ENCODE assay signal across 25 cellular contexts in genomic region chr13:22134261-22134660, GRCh38.
"Had no signal": no experiment of that assay in that cellular context is flagged by ENCODE, and none has a peak within 500 bp of the region (broad histone marks: within the 10 kb centered on the region; RNA-seq: fewer than 3 reads in every experiment).

No MANE protein-coding gene starts in this region.

- H3K9me3 Mint-ChIP-seq: effector memory CD8-positive, alpha-beta T cell; endodermal cell had no signal

- H3K27me3 Mint-ChIP-seq: effector memory CD8-positive, alpha-beta T cell; naive B cell; naive thymus-derived CD8-positive, alpha-beta T cell had no signal

- H3K4me3 Mint-ChIP-seq: dendritic cell treated with granulocyte-macrophage colony-stimulating factor and Interleukin-4, amounts not matched to agents 40 ng/mL and 50 ng/mL, for 4 days; effector memory CD8-positive, alpha-beta T cell; endodermal cell; mesothelial cell of epicardium; naive thymus-derived CD8-positive, alpha-beta T cell had no signal

- DNase-seq: cortex of kidney; effector CD8-positive, alpha-beta T cell; effector memory CD8-positive, alpha-beta T cell; endodermal cell; erythroblast; esophagus squamous epithelium; foreskin fibroblast; foreskin melanocyte; gastrocnemius medialis; glutamatergic neuron; head of caudate nucleus; heart right ventricle; hippocampal formation; left cardiac atrium; left lung; left ventricle myocardium superior; lower lobe of right lung; mesenchymal stem cell; mucosa of descending colon; naive B cell; naive thymus-derived CD8-positive, alpha-beta T cell had no signal

- H3K4me1 ChIP-seq: esophagus squamous epithelium, gastrocnemius medialis, heart right ventricle, left lung, lower lobe of right lung had no signal

- H3K36me3 ChIP-seq: esophagus squamous epithelium, gastrocnemius medialis, heart right ventricle, left lung, lower lobe of right lung had no signal

- H3K27ac ChIP-seq: epithelial cell of prostate, esophagus squamous epithelium, gastrocnemius medialis, heart right ventricle, left lung, lower lobe of right lung had no signal

- H3K4me3 ChIP-seq: esophagus squamous epithelium, gastrocnemius medialis, heart right ventricle, left lung, lower lobe of right lung, mucosa of descending colon had no signal

- H3K9me3 ChIP-seq: esophagus squamous epithelium, gastrocnemius medialis, left lung, lower lobe of right lung, mucosa of descending colon had no signal

- ATAC-seq: effector memory CD8-positive, alpha-beta T cell; esophagus mucosa; gastrocnemius medialis; heart right ventricle; left cardiac atrium; left lung; left ventricle myocardium superior; mucosa of descending colon; naive thymus-derived CD8-positive, alpha-beta T cell had no signal

- H3K27me3 ChIP-seq: esophagus squamous epithelium, gastrocnemius medialis, heart right ventricle, left lung had no signal

- H3K27ac Mint-ChIP-seq: dendritic cell treated with granulocyte-macrophage colony-stimulating factor and Interleukin-4, amounts not matched to agents 40 ng/mL and 50 ng/mL, for 4 days; endodermal cell; mesothelial cell of epicardium had no signal
